10 cellular contexts compared by ENCODE assay signal in the genomic region with DNA sequence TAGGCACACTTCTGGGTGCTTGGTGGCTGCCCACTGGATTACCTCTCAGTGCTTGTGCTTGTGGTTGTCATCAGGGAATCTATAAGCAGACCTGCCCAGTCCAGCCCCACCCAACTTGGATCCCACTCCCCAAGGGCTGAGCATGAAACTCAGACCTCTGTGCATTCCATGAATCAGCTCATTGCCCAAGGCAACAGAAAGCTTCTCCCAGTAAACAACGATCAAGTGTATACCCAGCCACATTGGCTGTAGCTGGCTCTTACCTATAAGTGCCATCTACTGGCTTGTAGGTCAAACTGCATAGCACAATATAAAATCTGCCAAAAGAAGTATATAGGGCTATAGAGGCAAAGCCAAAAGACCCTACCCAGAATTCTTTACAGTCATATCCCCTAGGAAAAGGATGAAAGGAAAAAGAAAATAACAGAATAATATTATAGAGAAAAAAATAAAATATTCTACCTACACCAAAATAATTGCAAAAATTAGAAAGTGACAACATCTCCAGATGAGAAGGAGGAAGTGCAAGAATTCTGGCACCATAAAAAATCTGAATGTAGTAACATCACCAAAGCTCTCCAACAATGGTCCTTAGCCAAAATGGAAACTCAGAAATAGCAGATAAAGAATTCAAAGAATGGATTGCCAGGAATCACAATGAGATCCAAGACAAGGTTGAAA.
A peak's percentile ranks its signal among the peaks of the same experiment; 100 is the strongest.
DNase-seq lines count a peak whose midpoint lies in the region; ATAC-seq, FAIRE-seq and TF ChIP-seq lines count a peak whose summit lies in the region.
"Had no signal": no experiment of that assay in that cellular context is flagged by ENCODE, and none has a peak within 500 bp of the region (broad histone marks: within the 10 kb centered on the region; RNA-seq: fewer than 3 reads in every experiment).

No MANE protein-coding gene starts in this region.

- BruUV-seq in HepG2 (replicated peaks; lab: Mats Ljungman, UMichigan), result no TSS peak

- DNase-seq in Daoy (ENCODE audit: low read depth), result peak; percentile 69
- peak; percentile 27 for DNase-seq in LHCN-M2 (ENCODE audit: low read depth)
- peak; percentile 30 for DNase-seq in adipocyte (ENCODE audit: low read depth)
- DNase-seq in HepG2 (ENCODE audit: low spot score), result peak; percentile 10
- no peak for DNase-seq in NK-92 treated with Interleukin-12 subunit alpha and Interleukin-12 subunit beta, amount 100 ng/mL, for 24 hours (lab: John Stamatoyannopoulos, UW)
- no peak for DNase-seq in tibial artery
- DNase-seq in medulla oblongata (ENCODE audit: extremely low spot score), result no peak
- DNase-seq: NCI-H1436 had no signal

- H3K9ac ChIP-seq in adipocyte (ENCODE audit: low read length) (no peak overlapping the region), HepG2 (ENCODE audit: insufficient read depth, low read depth, low read length) (no peak overlapping the region)

- TF ChIP-seq RAD21 in HepG2 (CRISPR knock-in tag; IDR thresholded peaks at IDR 0.05), result no peak

- in situ Hi-C loops in HepG2 (cut with HindIII; ENCODE audit: extremely low pct_ligation_motif_present, low pct_unique_long_range_greater_than_20kb), result no loop called here

- H3K79me2 ChIP-seq in HepG2 (ENCODE audit: insufficient read depth, low read length), result no peaks in the 10 kb centered on the region

- peak; percentile 40 for TF ChIP-seq CTCF in HepG2 (CRISPR knock-in tag; IDR thresholded peaks at IDR 0.05)
- no peak for TF ChIP-seq CTCF in tibial artery (IDR thresholded peaks at IDR 0.05)

- WGBS in HepG2 (ENCODE audit: low lambda C conversion rate), result 42% methylated on average over 1 of the region's 1 CpG

- POLR2A ChIA-PET in HepG2 (lab: Yijun Ruan, JAX), result no interaction called here

- ATAC-seq in HepG2 (peak; percentile 55), GM21390 (IDR thresholded peaks at IDR 0.05; ENCODE audit: unreplicated experiment) (no peak)

- H3K27me3 ChIP-seq in adipocyte (replicated peaks; ENCODE audit: control insufficient read depth, insufficient read depth, low read length), result no peaks in the 10 kb centered on the region
- H3K27me3 ChIP-seq in HepG2 (ENCODE audit: control insufficient read depth in 1 of 2, insufficient read depth in 2 of 2, low read length in 2 of 2), result no peaks in the 10 kb centered on the region
- H3K27me3 ChIP-seq in tibial artery, result no peaks in the 10 kb centered on the region
- H3K27me3 ChIP-seq: neutrophil had no signal

- no peaks in the 10 kb centered on the region for H3K36me3 ChIP-seq in adipocyte (ENCODE audit: control insufficient read depth, insufficient read depth, low read length, severe bottlenecking)
- H3K36me3 ChIP-seq in HepG2 (replicated peaks in 1 of 2; ENCODE audit: control insufficient read depth in 1 of 2, insufficient read depth in 2 of 2, low read length in 2 of 2), result no peaks in the 10 kb centered on the region
- H3K36me3 ChIP-seq in tibial artery, result no peaks in the 10 kb centered on the region
- H3K36me3 ChIP-seq: neutrophil had no signal

- no peaks in the 10 kb centered on the region for H4K20me1 ChIP-seq in HepG2 (ENCODE audit: insufficient read depth, low read length)

- no peaks in the 10 kb centered on the region for H3K4me1 ChIP-seq in adipocyte (ENCODE audit: control insufficient read depth, insufficient read depth, low read length)
- H3K4me1 ChIP-seq in HepG2 (ENCODE audit: insufficient read depth, low read length), result no peaks in the 10 kb centered on the region
- no peaks in the 10 kb centered on the region for H3K4me1 ChIP-seq in tibial artery

- H3K4me3 ChIP-seq in adipocyte (ENCODE audit: low read length) (no peak overlapping the region), HepG2 (replicated peaks in 1 of 3; ENCODE audit: insufficient read depth in 1 of 3, low read depth in 2 of 3, low read length in 3 of 3) (no peak overlapping the region), tibial artery (no peak overlapping the region)

- no peak for FAIRE-seq in HepG2 (lab: Jason Lieb, UNC)

- CTCF ChIA-PET in HepG2 (lab: Yijun Ruan, JAX; ENCODE audit: low intra/inter-chr PET ratio, low total read pairs), result interaction anchor here (1.4 kb wide), 1 partner anchor 437 kb away, joined by 7 read pairs; no protein-coding TSS in a partner anchor

- intact Hi-C loops in HepG2 (cut with micrococcal nuclease; ENCODE audit: unreplicated experiment) (no loop called here), tibial artery (cut with DNase I; ENCODE audit: low total_unique reads) (no loop called here)

- H3K4me2 ChIP-seq in HepG2 (ENCODE audit: low read depth, low read length), result no peak overlapping the region

- no peak overlapping the region for H2AFZ ChIP-seq in HepG2 (ENCODE audit: low read length)

- no peak for TF ChIP-seq POLR2A in HepG2 (IDR thresholded peaks at IDR 0.05; ENCODE audit: insufficient read depth in 1 of 2, low read depth in 2 of 2, low read length in 2 of 2)

- no peak overlapping the region for H3K27ac ChIP-seq in HepG2 (ENCODE audit: extremely low read length, insufficient read depth, low read length)
- no peak overlapping the region for H3K27ac ChIP-seq in tibial artery
- H3K27ac ChIP-seq: neutrophil had no signal

- TF ChIP-seq EP300 in HepG2 (IDR thresholded peaks at IDR 0.05; ENCODE audit: low read depth in 2 of 2, low read length in 2 of 2) (no peak), HepG2 (CRISPR knock-in tag; IDR thresholded peaks at IDR 0.05; ENCODE audit: borderline replicate concordance) (no peak)

- H3K9me3 ChIP-seq in adipocyte (ENCODE audit: control insufficient read depth, low read length) (peaks cover 28% of the 10 kb centered on the region), HepG2 (ENCODE audit: low read length) (peaks cover 24% of the 10 kb centered on the region; the same call in 1 of the 2 replicates), tibial artery (peaks cover 0 to 17% (median 6%) of the 10 kb centered on the region in 3 donors)
- H3K9me3 ChIP-seq: neutrophil had no signal

TF ChIP-seq in HepG2, 621 proteins besides CTCF, POLR2A, EP300 and RAD21:
- TF ChIP-seq ZNF260 (CRISPR knock-in tag; IDR thresholded peaks at IDR 0.05; ENCODE audit: borderline replicate concordance, low read depth) (no peak), ZBTB21 (CRISPR knock-in tag; IDR thresholded peaks at IDR 0.05) (no peak), MED8 (CRISPR knock-in tag; IDR thresholded peaks at IDR 0.05; ENCODE audit: insufficient replicate concordance) (no peak), SIN3B (IDR thresholded peaks at IDR 0.05; ENCODE audit: low read length) (no peak), ZNF619 (CRISPR knock-in tag; IDR thresholded peaks at IDR 0.05) (no peak), ZNF572 (CRISPR knock-in tag; IDR thresholded peaks at IDR 0.05) (no peak), STAG1 (CRISPR knock-in tag; IDR thresholded peaks at IDR 0.05) (peak; percentile 17; the same call in 1 of the 2 replicates)
- TF ChIP-seq, protein P1, sequence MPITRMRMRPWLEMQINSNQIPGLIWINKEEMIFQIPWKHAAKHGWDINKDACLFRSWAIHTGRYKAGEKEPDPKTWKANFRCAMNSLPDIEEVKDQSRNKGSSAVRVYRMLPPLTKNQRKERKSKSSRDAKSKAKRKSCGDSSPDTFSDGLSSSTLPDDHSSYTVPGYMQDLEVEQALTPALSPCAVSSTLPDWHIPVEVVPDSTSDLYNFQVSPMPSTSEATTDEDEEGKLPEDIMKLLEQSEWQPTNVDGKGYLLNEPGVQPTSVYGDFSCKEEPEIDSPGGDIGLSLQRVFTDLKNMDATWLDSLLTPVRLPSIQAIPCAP (CRISPR knock-in tag; IDR thresholded peaks at IDR 0.05; ENCODE audit: low read depth), result no peak

Comparison
In these comparisons a context has a peak if more than half of its experiments do, and no peak if none do; other contexts are left out.
1. DNase-seq: peak in Daoy (single experiment), LHCN-M2 (single experiment), adipocyte (single experiment) and HepG2 (single experiment); none in NK-92 treated with Interleukin-12 subunit alpha and Interleukin-12 subunit beta, amount 100 ng/mL, for 24 hours (single experiment), tibial artery (0 of 2) and medulla oblongata (single experiment).